Comparison of ENCODE assay signal across 25 cellular contexts in genomic region chr20:730005-730404, GRCh38. TPM values are rescaled to one million over a fixed set of nuclear protein-coding genes. Genes with fewer than 3 reads are reported as not detected.
"Had no signal": no experiment of that assay in that cellular context is flagged by ENCODE, and none has a peak within 500 bp of the region (broad histone marks: within the 10 kb centered on the region; RNA-seq: fewer than 3 reads in every experiment).

No MANE protein-coding gene starts in this region.

- DNase-seq: KBM-7, MV-4-11, NCI-H1048, NCI-H1105 treated with DMSO at 0.1 percent for 48 hours, NCI-H1436, NCI-H187, NCI-H2029, NCI-H2081 treated with DMSO at 0.1 percent for 48 hours, NCI-H2171, NCI-H226, NCI-H446, NCI-H510A, NCI-H524 treated with DMSO at 0.1 percent for 48 hours, NCI-H69, NCI-H774, PC-3, SHP77 treated with DMSO at 0.1 percent for 48 hours, SJCRH30 had no signal

- ATAC-seq: Panc1, PC-3, SK-N-SH treated with all-trans-retinoic acid at 6 μM for 48 hours had no signal

- H3K4me1 ChIP-seq: SJCRH30 had no signal

- H3K27ac ChIP-seq: RWPE1, SJCRH30 had no signal

- H3K9me3 ChIP-seq: SJCRH30 had no signal

- H3K4me3 ChIP-seq: SJCRH30 had no signal

- H3K36me3 ChIP-seq: SJCRH30 had no signal

RNA-seq across cellular contexts. Expression of gene SLC52A3, which starts 38.3 kb away (rescaled TPM):
- total RNA-seq: LHCN-M2, SJCRH30 had no signal
- polyA plus RNA-seq: IgD-negative memory B cell had no signal

RNA-seq across cellular contexts. Expression of gene SCRT2, which starts 54.4 kb away (rescaled TPM):
- total RNA-seq: HT1080, LHCN-M2, MCF 10A, PC-3, SJCRH30 had no signal
- polyA plus RNA-seq: IgD-negative memory B cell had no signal
